12 cellular contexts compared by ENCODE assay signal in genomic region chr5:73822989-73823339, GRCh38.
DNase-seq lines count a peak whose midpoint lies in the region; ATAC-seq and TF ChIP-seq lines count a peak whose summit lies in the region.
"Had no signal": no experiment of that assay in that cellular context is flagged by ENCODE, and none has a peak within 500 bp of the region (broad histone marks: within the 10 kb centered on the region; RNA-seq: fewer than 3 reads in every experiment).

No MANE protein-coding gene starts in this region.

- DNase-seq in SK-N-SH (no peak), kidney tubule cell (ENCODE audit: low spot score) (peak; percentile 84), putamen (ENCODE audit: low spot score) (no peak)
- no peak for DNase-seq in activated CD4-positive, alpha-beta T cell treated with anti-CD3 and anti-CD28 coated beads for 36 hours
- DNase-seq: activated T-cell treated with anti-CD3 and anti-CD28 coated beads, Interleukin-2, amount 50 U/mL, for 24 hours; NCI-H1694; stimulated activated CD4-positive, alpha-beta T cell treated with anti-CD3 and anti-CD28 coated beads, Interleukin-1b, Interleukin-23, amount 100 ng/mL, for 48 hours; stimulated activated naive CD4-positive, alpha-beta T cell treated with Interleukin-2 at 50 U/mL for 16 hours had no signal

- no peaks in the 10 kb centered on the region for H4K20me1 ChIP-seq in SK-N-SH (ENCODE audit: insufficient read depth)

- peak overlapping the region; percentile 17; the same call in 1 of the 2 replicates for H3K4me2 ChIP-seq in SK-N-SH

- H3F3A ChIP-seq in SK-N-SH (replicated peaks; ENCODE audit: insufficient read depth), result peaks cover 7% of the 10 kb centered on the region

- ATAC-seq in SK-N-SH treated with all-trans-retinoic acid at 6 μM for 48 hours (no peak; the same call in 1 of the 3 replicates), GM18502 (IDR thresholded peaks at IDR 0.05; ENCODE audit: poor library complexity, unreplicated experiment) (no peak)
- ATAC-seq in activated CD4-positive, CD25-positive, alpha-beta regulatory T cell treated with anti-CD3 and anti-CD28 coated beads, Interleukin-2, amount 50 U/mL, for 24 hours, result no peak
- no peak for ATAC-seq in activated CD4-positive, alpha-beta T cell treated with anti-CD3 and anti-CD28 coated beads for 36 hours

- peaks cover 0 to 25% of the 10 kb centered on the region in 2 experiments; a peak in 1 of 4 replicates for H3K4me1 ChIP-seq in SK-N-SH (ENCODE audit: control insufficient read depth in 1 of 2, insufficient read depth in 2 of 2, low read depth in 1 of 2, low read length in 1 of 2)

- TF ChIP-seq CTCF in SK-N-SH (IDR thresholded peaks at IDR 0.05) (no peak), VCaP (conservative IDR thresholded peaks at IDR 0.05) (no peak)

- no peak overlapping the region for H2AFZ ChIP-seq in SK-N-SH (ENCODE audit: low read depth)

- CTCF ChIA-PET in SK-N-SH (lab: Yijun Ruan, JAX), result interaction anchor here (1.1 to 1.7 kb wide), 2 partner anchors 21 kb away, joined by 3 read pairs; no protein-coding TSS in a partner anchor
- CTCF ChIA-PET in activated CD4-positive, alpha-beta T cell treated with anti-CD3 and anti-CD28 coated beads for 36 hours (lab: Charles Lee), result no interaction called here

- H3K27me3 ChIP-seq in SK-N-SH (ENCODE audit: insufficient read depth), result no peaks in the 10 kb centered on the region

- H3K4me3 Mint-ChIP-seq in activated CD4-positive, alpha-beta T cell treated with anti-CD3 and anti-CD28 coated beads for 36 hours, result no peak overlapping the region
- H3K4me3 Mint-ChIP-seq: activated T-cell treated with anti-CD3 and anti-CD28 coated beads, Interleukin-2, amount 50 U/mL, for 24 hours had no signal

- 54% methylated on average over 4 of the region's 4 CpGs for WGBS in SK-N-SH (ENCODE audit: low lambda C conversion rate)

- intact Hi-C loops in activated CD4-positive, alpha-beta T cell treated with anti-CD3 and anti-CD28 coated beads for 36 hours (cut with DNase I, micrococcal nuclease), result no loop called here

- H3K79me2 ChIP-seq in SK-N-SH (ENCODE audit: insufficient read depth), result no peaks in the 10 kb centered on the region

- no peaks in the 10 kb centered on the region for H3K9me2 ChIP-seq in SK-N-SH

- no peak overlapping the region for H3K9ac ChIP-seq in SK-N-SH

- H3K9me3 Mint-ChIP-seq in activated CD4-positive, alpha-beta T cell treated with anti-CD3 and anti-CD28 coated beads for 36 hours (ENCODE audit: low read depth), result no peaks in the 10 kb centered on the region
- H3K9me3 Mint-ChIP-seq: activated T-cell treated with anti-CD3 and anti-CD28 coated beads, Interleukin-2, amount 50 U/mL, for 24 hours had no signal

- H3K27me3 Mint-ChIP-seq in activated CD4-positive, alpha-beta T cell treated with anti-CD3 and anti-CD28 coated beads for 36 hours, result no peaks in the 10 kb centered on the region

- TF ChIP-seq EP300 in SK-N-SH (IDR thresholded peaks at IDR 0.05; ENCODE audit: borderline replicate concordance in 1 of 2, low read depth in 1 of 2, low read length in 1 of 2), result no peak

- no peaks in the 10 kb centered on the region for H3K36me3 ChIP-seq in SK-N-SH (replicated peaks in 1 of 2; ENCODE audit: control insufficient read depth in 1 of 2, insufficient read depth in 2 of 2, low read length in 1 of 2)

- H3K27ac ChIP-seq in SK-N-SH (ENCODE audit: low read depth in 2 of 2, low read length in 1 of 2), result peak overlapping the region in 1 of 2 experiments; percentile 31; a peak in 1 of 4 replicates
- H3K27ac ChIP-seq in VCaP, result peak overlapping the region; percentile 10; the same call in 1 of the 2 replicates

- no peaks in the 10 kb centered on the region for H3K9me3 ChIP-seq in SK-N-SH

- no peaks in the 10 kb centered on the region for H3K4me1 Mint-ChIP-seq in activated CD4-positive, alpha-beta T cell treated with anti-CD3 and anti-CD28 coated beads for 36 hours

- TF ChIP-seq RAD21 in SK-N-SH (IDR thresholded peaks at IDR 0.05; ENCODE audit: low read length), result no peak

- no peak overlapping the region for H3K4me3 ChIP-seq in SK-N-SH (ENCODE audit: low read depth in 2 of 2, low read length in 1 of 2)

- no peak overlapping the region for H3K27ac Mint-ChIP-seq in activated CD4-positive, alpha-beta T cell treated with anti-CD3 and anti-CD28 coated beads for 36 hours
- H3K27ac Mint-ChIP-seq: activated T-cell treated with anti-CD3 and anti-CD28 coated beads, Interleukin-2, amount 50 U/mL, for 24 hours had no signal

- POLR2A ChIA-PET in SK-N-SH (lab: Yijun Ruan, JAX), result no interaction called here
- POLR2A ChIA-PET in activated CD4-positive, alpha-beta T cell treated with anti-CD3 and anti-CD28 coated beads for 36 hours (lab: Charles Lee), result interaction anchor here (0.5 kb wide), 1 partner anchor 1321 kb away, joined by 5 read pairs; no protein-coding TSS in a partner anchor

- H3K36me3 Mint-ChIP-seq in activated CD4-positive, alpha-beta T cell treated with anti-CD3 and anti-CD28 coated beads for 36 hours (ENCODE audit: low read depth), result no peaks in the 10 kb centered on the region

TF ChIP-seq in SK-N-SH, 30 proteins besides CTCF, POLR2A, EP300 and RAD21:
- TF ChIP-seq PBX3 (IDR thresholded peaks at IDR 0.05) (no peak), EZH2phosphoT487 (IDR thresholded peaks at IDR 0.05; ENCODE audit: borderline replicate concordance, low read depth) (no peak), FOSL2 (IDR thresholded peaks at IDR 0.05; ENCODE audit: borderline replicate concordance, low read depth) (0 out of 2 replicates have a peak, but pooled peaks have one; percentile 12), TAF1 (IDR thresholded peaks at IDR 0.05; ENCODE audit: borderline replicate concordance, low read depth, low read length) (no peak)

TF ChIP-seq in SK-N-SH treated with all-trans-retinoic acid at 6 μM for 48 hours, 23 proteins besides CTCF, POLR2A, EP300 and RAD21:
- no peak for TF ChIP-seq ARNTL (CRISPR knock-in tag; IDR thresholded peaks at IDR 0.05; ENCODE audit: borderline replicate concordance, low read depth)
- no peak for TF ChIP-seq PPARA (CRISPR knock-in tag; IDR thresholded peaks at IDR 0.05; ENCODE audit: borderline replicate concordance)
- no peak for TF ChIP-seq BACH2 (CRISPR knock-in tag; IDR thresholded peaks at IDR 0.05; ENCODE audit: borderline replicate concordance)
- TF ChIP-seq OSR1 (CRISPR knock-in tag; IDR thresholded peaks at IDR 0.05), result no peak
- TF ChIP-seq PATZ1 (CRISPR knock-in tag; IDR thresholded peaks at IDR 0.05; ENCODE audit: borderline replicate concordance), result no peak
- TF ChIP-seq POU6F1 (CRISPR knock-in tag; IDR thresholded peaks at IDR 0.05; ENCODE audit: borderline replicate concordance, low read depth), result no peak
- no peak for TF ChIP-seq CSRNP3 (CRISPR knock-in tag; IDR thresholded peaks at IDR 0.05)
- no peak for TF ChIP-seq SNAI2 (CRISPR knock-in tag; IDR thresholded peaks at IDR 0.05)
- TF ChIP-seq ZC3H10 (CRISPR knock-in tag; IDR thresholded peaks at IDR 0.05), result no peak
